Comparison of ENCODE assay signal across 9 cellular contexts in genomic region chr5:172800088-172800551, GRCh38. TPM values are rescaled to one million over a fixed set of nuclear protein-coding genes. Genes with fewer than 3 reads are reported as not detected.
DNase-seq lines count a peak whose midpoint lies in the region; ATAC-seq and TF ChIP-seq lines count a peak whose summit lies in the region.
"Had no signal": no experiment of that assay in that cellular context is flagged by ENCODE, and none has a peak within 500 bp of the region (broad histone marks: within the 10 kb centered on the region; RNA-seq: fewer than 3 reads in every experiment).

No MANE protein-coding gene starts in this region.

- H3K27ac ChIP-seq in esophagus squamous epithelium (peak overlapping the region; percentile 69 to 89 (median 78)), muscle layer of duodenum (ENCODE audit: low read length) (peak overlapping the region; percentile 78)

- 24 to 45% methylated on average over 3 to 9 of the region's 16 CpGs for WGBS in esophagus squamous epithelium, 2 donors

- peaks cover 17% of the 10 kb centered on the region for H3K36me3 Mint-ChIP-seq in Calu3 (ENCODE audit: insufficient read depth, unreplicated experiment)
- H3K36me3 Mint-ChIP-seq: CD4-positive, alpha-beta memory T cell had no signal

- no peak for TF ChIP-seq CTCF in esophagus squamous epithelium (IDR thresholded peaks at IDR 0.05)
- no peak for TF ChIP-seq CTCF in Calu3 (IDR thresholded peaks at IDR 0.05; ENCODE audit: unreplicated experiment)

- peak in 2 of 4 donors; percentile 7 to 40 for TF ChIP-seq POLR2A in esophagus squamous epithelium (IDR thresholded peaks at IDR 0.05)

- no peak overlapping the region for H3K27ac Mint-ChIP-seq in Calu3 (ENCODE audit: unreplicated experiment)

- DNase-seq in AG08396 (ENCODE audit: low spot score) (peak; percentile 82), esophagus squamous epithelium (lab: John Stamatoyannopoulos, UW) (peak; percentile 24), Calu3 (no peak), NCI-H128 (lab: John Stamatoyannopoulos, UW; ENCODE audit: unreplicated experiment) (no peak)
- no peak for DNase-seq in activated CD8-positive, alpha-beta memory T cell treated with anti-CD3 and anti-CD28 coated beads, Interleukin-2, amount 50 U/mL, for 4 hours
- DNase-seq: CD4-positive, alpha-beta memory T cell had no signal

- no peak overlapping the region for H3K4me3 Mint-ChIP-seq in Calu3 (ENCODE audit: low read depth, unreplicated experiment)
- H3K4me3 Mint-ChIP-seq: CD4-positive, alpha-beta memory T cell had no signal

- H3K9me3 Mint-ChIP-seq in Calu3 (ENCODE audit: low read depth, unreplicated experiment), result no peaks in the 10 kb centered on the region
- H3K9me3 Mint-ChIP-seq: CD4-positive, alpha-beta memory T cell had no signal

- intact Hi-C loops in esophagus squamous epithelium (cut with DNase I), result no loop called here
- intact Hi-C loops in Calu3 (cut with micrococcal nuclease; ENCODE audit: unreplicated experiment), result no loop called here

- H3K4me3 ChIP-seq in esophagus squamous epithelium, result no peak overlapping the region
- no peak overlapping the region for H3K4me3 ChIP-seq in muscle layer of duodenum (ENCODE audit: low read depth in 1 of 2, low read length in 2 of 2)

- H3K9me3 ChIP-seq in esophagus squamous epithelium (no peaks in the 10 kb centered on the region), muscle layer of duodenum (ENCODE audit: control insufficient read depth in 1 of 2, low read length in 2 of 2) (no peaks in the 10 kb centered on the region)

- CTCF ChIA-PET in Calu3 (lab: Charles Lee), result interaction anchor here (0.7 to 1.1 kb wide), 5 partner anchors 8 to 85 kb away, joined by 3 to 5 read pairs (median 3); partner anchors contain the start of gene DUSP1

- peaks cover 54% of the 10 kb centered on the region for H3K4me1 Mint-ChIP-seq in Calu3 (ENCODE audit: low read depth, unreplicated experiment)

- peaks cover 8 to 60% (median 49%) of the 10 kb centered on the region in 3 donors for H3K4me1 ChIP-seq in esophagus squamous epithelium
- H3K4me1 ChIP-seq in muscle layer of duodenum (ENCODE audit: control insufficient read depth in 1 of 2, insufficient read depth in 2 of 2, low read length in 2 of 2), result peaks cover 0 to 8% of the 10 kb centered on the region in 2 donors

- H3K27me3 Mint-ChIP-seq in Calu3 (ENCODE audit: unreplicated experiment), result no peaks in the 10 kb centered on the region
- H3K27me3 Mint-ChIP-seq: CD4-positive, alpha-beta memory T cell had no signal

- ATAC-seq in HG02678 (IDR thresholded peaks at IDR 0.05; ENCODE audit: unreplicated experiment), result no peak

- BruUV-seq in Calu3 (replicated peaks; lab: Mats Ljungman, UMichigan), result no TSS peak

- H3K36me3 ChIP-seq in esophagus squamous epithelium (no peaks in the 10 kb centered on the region), muscle layer of duodenum (ENCODE audit: control insufficient read depth in 1 of 2, insufficient read depth in 2 of 2, low read length in 2 of 2) (no peaks in the 10 kb centered on the region)

- no peaks in the 10 kb centered on the region for H3K27me3 ChIP-seq in esophagus squamous epithelium
- H3K27me3 ChIP-seq in muscle layer of duodenum (ENCODE audit: low read depth, low read length), result no peaks in the 10 kb centered on the region

TF ChIP-seq in PFSK-1, 5 proteins besides CTCF, POLR2A, EP300 and RAD21:
- TF ChIP-seq FOXP2 (optimal IDR thresholded peaks at IDR 0.05; ENCODE audit: borderline replicate concordance, extremely low read depth, extremely low read length, insufficient read depth) (peak; percentile 56), POLR2AphosphoS5 (IDR thresholded peaks at IDR 0.05; ENCODE audit: low read depth, low read length) (no peak)
TF ChIP-seq in PFSK-1: peak in this region for 1.

RNA-seq across cellular contexts. Expression of gene DUSP1, which starts 29.1 kb away (rescaled TPM):
- polyA plus RNA-seq in PFSK-1 (2012; ENCODE audit: insufficient read length, low read depth), result 602 TPM
- 100 to 1,000 TPM; 222 to 415 (median 252) TPM for total RNA-seq in esophagus squamous epithelium
- total RNA-seq in Calu3 (2022), result 38.1 and 50.5 TPM in 2 replicates

RNA-seq across cellular contexts. Expression of gene ERGIC1, which starts 33.9 kb away (rescaled TPM):
- 517 TPM for polyA plus RNA-seq in PFSK-1 (2012; ENCODE audit: insufficient read length, low read depth)
- total RNA-seq in esophagus squamous epithelium (10 to 100 TPM; 50.9 to 83.0 (median 65.5) TPM), Calu3 (2022) (231 and 235 TPM in 2 replicates)

Comparison
In these comparisons a context has a peak if more than half of its experiments do, and no peak if none do; other contexts are left out.
1. DNase-seq: peak in AG08396 (single experiment) and esophagus squamous epithelium (single experiment); none in Calu3 (single experiment), activated CD8-positive, alpha-beta memory T cell treated with anti-CD3 and anti-CD28 coated beads, Interleukin-2, amount 50 U/mL, for 4 hours (single experiment) and NCI-H128 (single experiment).